Comparison of ENCODE assay signal across 20 cellular contexts in the genomic region with DNA sequence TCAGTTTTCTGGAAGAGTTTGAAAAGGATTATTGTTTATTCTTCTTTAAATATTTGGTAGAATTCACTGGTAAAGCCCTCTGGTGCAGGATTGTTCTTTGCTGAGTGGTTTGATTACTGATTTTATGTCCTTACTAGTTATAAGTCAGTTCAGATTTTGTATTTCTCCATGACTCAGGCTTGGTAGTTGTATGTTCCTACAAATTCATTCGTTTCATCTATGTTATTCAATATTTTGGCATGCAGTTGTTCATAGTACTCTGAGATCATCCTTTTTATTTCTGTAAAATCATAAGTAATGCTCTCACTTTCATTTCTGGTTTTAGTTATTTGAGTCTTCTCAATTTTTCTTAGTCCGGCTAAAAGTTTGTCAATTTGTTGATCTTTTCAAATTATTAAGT. TPM values are rescaled to one million over a fixed set of nuclear protein-coding genes. Genes with fewer than 3 reads are reported as not detected.
"Had no signal": no experiment of that assay in that cellular context is flagged by ENCODE, and none has a peak within 500 bp of the region (broad histone marks: within the 10 kb centered on the region; RNA-seq: fewer than 3 reads in every experiment).

No MANE protein-coding gene starts in this region.

- DNase-seq: activated B cell treated with CpG ODN at 0.5 μM for 24 hours; activated CD4-positive, alpha-beta T cell treated with anti-CD3 and anti-CD28 coated beads, Interleukin-2, amount 10 ng/mL, durations not matched to agents 24 days and 14 days; activated CD8-positive, alpha-beta memory T cell treated with anti-CD3 and anti-CD28 coated beads, Interleukin-2, amount 50 U/mL, for 4 hours; activated CD8-positive, alpha-beta T cell treated with anti-CD3 and anti-CD28 coated beads, Interleukin-2, amount 10 ng/mL, durations not matched to agents 7 days and 5 days; activated gamma-delta T cell; activated T-cell treated with anti-CD3 and anti-CD28 coated beads, Interleukin-2, amount 50 U/mL, for 72 hours; amniotic stem cell; central memory CD4-positive, alpha-beta T cell; colonic mucosa; esophagus squamous epithelium; mucosa of descending colon; naive thymus-derived CD8-positive, alpha-beta T cell; retina; stimulated activated CD4-positive, alpha-beta T cell treated with anti-CD3 and anti-CD28 coated beads, Interleukin-4, amount 100 ng/mL, for 4 hours; stimulated activated CD8-positive, alpha-beta memory T cell treated with anti-CD3 and anti-CD28 coated beads, Interleukin-4, amount 100 ng/mL, for 48 hours; stimulated activated naive CD8-positive, alpha-beta T cell treated with anti-CD3 and anti-CD28 coated beads, Interleukin-15, Interleukin-2, amounts not matched to agents 100 U/mL and 50 U/mL, for 24 hours had no signal

- H3K4me3 ChIP-seq: colonic mucosa, esophagus squamous epithelium, mucosa of descending colon, skin epidermis had no signal

- H3K9me3 ChIP-seq: colonic mucosa, esophagus squamous epithelium, mucosa of descending colon had no signal

- H3K4me1 ChIP-seq: colonic mucosa, esophagus squamous epithelium had no signal

- H3K27me3 ChIP-seq: colonic mucosa, esophagus squamous epithelium had no signal

- H3K27ac ChIP-seq: colonic mucosa, esophagus squamous epithelium, skin epidermis had no signal

- ATAC-seq: activated CD8-positive, alpha-beta T cell treated with anti-CD3 and anti-CD28 coated beads, Interleukin-2, amount 10 ng/mL, durations not matched to agents 7 days and 5 days; activated naive CD4-positive, alpha-beta T cell treated with anti-CD3 and anti-CD28 coated beads, Interleukin-2, amount 50 U/mL, for 72 hours; activated T-cell treated with anti-CD3 and anti-CD28 coated beads, Interleukin-2, amount 50 U/mL, for 72 hours; naive thymus-derived CD8-positive, alpha-beta T cell; stimulated activated naive CD8-positive, alpha-beta T cell treated with anti-CD3 and anti-CD28 coated beads, Interleukin-15, Interleukin-2, amounts not matched to agents 100 U/mL and 50 U/mL, for 24 hours had no signal

- H3K36me3 ChIP-seq: colonic mucosa had no signal

RNA-seq across cellular contexts. Expression of a gene that starts 58.1 kb away (rescaled TPM):
- total RNA-seq: activated CD4-positive, alpha-beta T cell treated with anti-CD3 and anti-CD28 coated beads, Interleukin-2, amount 10 ng/mL, durations not matched to agents 24 days and 14 days; activated CD8-positive, alpha-beta T cell treated with anti-CD3 and anti-CD28 coated beads, Interleukin-2, amount 10 ng/mL, durations not matched to agents 7 days and 5 days; activated naive CD4-positive, alpha-beta T cell treated with anti-CD3 and anti-CD28 coated beads, Interleukin-2, amount 50 U/mL, for 72 hours; activated T-cell treated with anti-CD3 and anti-CD28 coated beads, Interleukin-2, amount 50 U/mL, for 72 hours; lung microvascular endothelial cell; naive thymus-derived CD8-positive, alpha-beta T cell; T-helper 2 cell treated with Interferon-gamma antibody and Interleukin-4, amounts not matched to agents 100 ng/mL and 5 ng/mL, for 36 hours had no signal
- polyA plus RNA-seq: naive thymus-derived CD8-positive, alpha-beta T cell had no signal
